In genomic region chr13:114328595-114328994, GRCh38 we compare ENCODE assay signal across 30 cellular contexts. TPM values are rescaled to one million over a fixed set of nuclear protein-coding genes. Genes with fewer than 3 reads are reported as not detected.
DNase-seq lines count a peak whose midpoint lies in the region; ATAC-seq, FAIRE-seq and TF ChIP-seq lines count a peak whose summit lies in the region.
"Had no signal": no experiment of that assay in that cellular context is flagged by ENCODE, and none has a peak within 500 bp of the region (broad histone marks: within the 10 kb centered on the region; RNA-seq: fewer than 3 reads in every experiment).

No MANE protein-coding gene starts in this region.

- 93 to 100% (median 98%) methylated on average over 1 of the region's 1 CpG for WGBS in ovary, 3 donors
- 91 to 100% methylated on average over 1 of the region's 1 CpG for WGBS in gastroesophageal sphincter (ENCODE audit: low coverage in 1 of 2), 2 donors

- H3K27ac Mint-ChIP-seq in T-helper 17 cell, result peak overlapping the region; percentile 49
- H3K27ac Mint-ChIP-seq in memory B cell, result peak overlapping the region; percentile 50
- H3K27ac Mint-ChIP-seq in stimulated activated memory B cell treated with anti-CD40 and anti-IgM and Interleukin-4, amounts not matched to agents 10 μg/mL and 1 μg/mL and 100 μg/mL, for 72 hours, result peak overlapping the region; percentile 11
- H3K27ac Mint-ChIP-seq: HFFc6 had no signal

- no peak overlapping the region for H3K4me3 ChIP-seq in ovary
- H3K4me3 ChIP-seq in gastroesophageal sphincter, result no peak overlapping the region
- H3K4me3 ChIP-seq: BLaER1, HAP-1 had no signal

- H3K36me3 Mint-ChIP-seq in T-helper 17 cell (ENCODE audit: low read depth), result peaks cover 13% of the 10 kb centered on the region
- H3K36me3 Mint-ChIP-seq in memory B cell, result peaks cover 23% of the 10 kb centered on the region
- H3K36me3 Mint-ChIP-seq in stimulated activated memory B cell treated with anti-CD40 and anti-IgM and Interleukin-4, amounts not matched to agents 10 μg/mL and 1 μg/mL and 100 μg/mL, for 72 hours, result peaks cover 46% of the 10 kb centered on the region

- H3K4me3 Mint-ChIP-seq in T-helper 17 cell (no peak overlapping the region), memory B cell (no peak overlapping the region)
- no peak overlapping the region for H3K4me3 Mint-ChIP-seq in stimulated activated memory B cell treated with anti-CD40 and anti-IgM and Interleukin-4, amounts not matched to agents 10 μg/mL and 1 μg/mL and 100 μg/mL, for 72 hours
- H3K4me3 Mint-ChIP-seq: CD8-positive, alpha-beta memory T cell; HFFc6 had no signal

- H3K27ac ChIP-seq in ovary (no peak overlapping the region), gastroesophageal sphincter (no peak overlapping the region)
- H3K27ac ChIP-seq: BLaER1, KMS-11, RWPE1 had no signal

- no peaks in the 10 kb centered on the region for H3K9me3 ChIP-seq in T-helper 17 cell (ENCODE audit: control insufficient read depth, low read length, poor library complexity, severe bottlenecking)
- H3K9me3 ChIP-seq in ovary, result no peaks in the 10 kb centered on the region
- no peaks in the 10 kb centered on the region for H3K9me3 ChIP-seq in gastroesophageal sphincter
- H3K9me3 ChIP-seq: BLaER1, HAP-1 had no signal

- no peaks in the 10 kb centered on the region for H3K4me1 ChIP-seq in ovary (ENCODE audit: insufficient read depth)
- H3K4me1 ChIP-seq in gastroesophageal sphincter, result peaks cover 0 to 14% (median 0%) of the 10 kb centered on the region in 3 donors
- H3K4me1 ChIP-seq: HAP-1 had no signal

- H3K27me3 ChIP-seq in ovary (no peaks in the 10 kb centered on the region), gastroesophageal sphincter (no peaks in the 10 kb centered on the region)
- H3K27me3 ChIP-seq: BLaER1 had no signal

- TF ChIP-seq POLR2A in ovary (IDR thresholded peaks at IDR 0.05) (no peak), gastroesophageal sphincter (IDR thresholded peaks at IDR 0.05) (no peak)

- H3K4me1 Mint-ChIP-seq in T-helper 17 cell, result peaks cover 14% of the 10 kb centered on the region
- peaks cover 14% of the 10 kb centered on the region for H3K4me1 Mint-ChIP-seq in memory B cell
- H3K4me1 Mint-ChIP-seq in stimulated activated memory B cell treated with anti-CD40 and anti-IgM and Interleukin-4, amounts not matched to agents 10 μg/mL and 1 μg/mL and 100 μg/mL, for 72 hours, result peaks cover 26% of the 10 kb centered on the region

- H3K27me3 Mint-ChIP-seq in T-helper 17 cell, result no peaks in the 10 kb centered on the region
- H3K27me3 Mint-ChIP-seq in memory B cell, result no peaks in the 10 kb centered on the region
- H3K27me3 Mint-ChIP-seq in stimulated activated memory B cell treated with anti-CD40 and anti-IgM and Interleukin-4, amounts not matched to agents 10 μg/mL and 1 μg/mL and 100 μg/mL, for 72 hours, result no peaks in the 10 kb centered on the region
- H3K27me3 Mint-ChIP-seq: CD8-positive, alpha-beta memory T cell had no signal

- H3K36me3 ChIP-seq in ovary, result no peaks in the 10 kb centered on the region
- H3K36me3 ChIP-seq in gastroesophageal sphincter, result peaks cover 0 to 47% of the 10 kb centered on the region in 2 donors

- ATAC-seq in T-helper 17 cell (no peak), memory B cell (ENCODE audit: low read depth) (no peak), gastroesophageal sphincter (no peak)
- no peak for ATAC-seq in stimulated activated memory B cell treated with anti-CD40 and anti-IgM and Interleukin-4, amounts not matched to agents 10 μg/mL and 1 μg/mL and 100 μg/mL, for 72 hours
- ATAC-seq: Panc1 had no signal

- DNase-seq in GM18507 (ENCODE audit: extremely low spot score, insufficient read length, low read depth), result no peak
- no peak for DNase-seq in T-helper 17 cell
- no peak for DNase-seq in memory B cell (ENCODE audit: low spot score in 2 of 2)
- DNase-seq in ovary, result no peak
- no peak for DNase-seq in germinal center (ENCODE audit: low spot score)
- DNase-seq: CD8-positive, alpha-beta memory T cell; DMS 273 treated with DMSO at 0.1 percent for 48 hours; DMS79; EL; GDM1; HFFc6; IMR-90; MM.1S; NCI-H1048; NCI-H1417; NCI-H1694; NCI-H2029 treated with DMSO at 0.1 percent for 48 hours; NCI-H446 treated with DMSO at 0.1 percent for 48 hours; NCI-H526; SHP77 had no signal

- H3K9me3 Mint-ChIP-seq in memory B cell, result no peaks in the 10 kb centered on the region
- H3K9me3 Mint-ChIP-seq in stimulated activated memory B cell treated with anti-CD40 and anti-IgM and Interleukin-4, amounts not matched to agents 10 μg/mL and 1 μg/mL and 100 μg/mL, for 72 hours, result no peaks in the 10 kb centered on the region
- H3K9me3 Mint-ChIP-seq: CD8-positive, alpha-beta memory T cell; HFFc6 had no signal

- TF ChIP-seq CTCF in ovary (IDR thresholded peaks at IDR 0.05), result no peak
- no peak for TF ChIP-seq CTCF in gastroesophageal sphincter (IDR thresholded peaks at IDR 0.05)

- peak; percentile 36 for FAIRE-seq in GM18507 (lab: Jason Lieb, UNC)
- FAIRE-seq: A204.1, GM12892, HTR-8/SVneo had no signal

- TF ChIP-seq EP300 in ovary (IDR thresholded peaks at IDR 0.05), result no peak
- TF ChIP-seq EP300 in gastroesophageal sphincter (IDR thresholded peaks at IDR 0.05), result no peak

- intact Hi-C loops in ovary (cut with DNase I), result no loop called here

RNA-seq across cellular contexts. Expression of gene CHAMP1, which starts 14.3 kb away (rescaled TPM):
- total RNA-seq in T-helper 17 cell (10 to 100 TPM; 10.2 to 12.1 TPM), ovary (10 to 100 TPM; 13.1 to 31.8 (median 17.9) TPM), gastroesophageal sphincter (10 to 100 TPM in 2 of 4 donors, 1 to 10 TPM in 2; 7.5 to 15.3 (median 10.9) TPM)
- polyA plus RNA-seq in ovary, result 10 to 100 TPM in 1 of 2 donors, 1 to 10 TPM in 1; 7.2 to 34.4 TPM

RNA-seq across cellular contexts. Expression of gene UPF3A, which starts 47.2 kb away (rescaled TPM):
- 10 to 100 TPM; 33.2 to 52.4 TPM for total RNA-seq in T-helper 17 cell
- 10 to 100 TPM; 29.2 to 45.0 (median 39.2) TPM for total RNA-seq in ovary
- polyA plus RNA-seq in ovary, result 10 to 100 TPM; 48.9 to 54.8 TPM
- total RNA-seq in gastroesophageal sphincter, result 10 to 100 TPM; 31.0 to 40.0 (median 37.9) TPM
